Comparison of ENCODE assay signal across 27 cellular contexts in genomic region chr15:34501131-34501530, GRCh38.
"Had no signal": no experiment of that assay in that cellular context is flagged by ENCODE, and none has a peak within 500 bp of the region (broad histone marks: within the 10 kb centered on the region; RNA-seq: fewer than 3 reads in every experiment).

No MANE protein-coding gene starts in this region.

- ATAC-seq: esophagus mucosa; left ventricle myocardium superior; lower lobe of right lung; naive thymus-derived CD8-positive, alpha-beta T cell; sciatic nerve had no signal

- H3K9me3 ChIP-seq: lower lobe of right lung, prostate gland, right atrium auricular region, stomach, thyroid gland, vagina had no signal

- DNase-seq: cortex of kidney; dorsolateral prefrontal cortex; effector CD4-positive, alpha-beta T cell; hypothalamus; immature natural killer cell; left ventricle myocardium superior; lower lobe of right lung; naive thymus-derived CD8-positive, alpha-beta T cell; nephron progenitor cell; nucleus accumbens; stimulated activated CD4-positive, alpha-beta T cell treated with anti-CD3 and anti-CD28 coated beads, Interleukin-12 subunit alpha, Interleukin-12 subunit beta, amount 100 ng/mL, for 4 hours; stimulated activated CD4-positive, alpha-beta T cell treated with anti-CD3 and anti-CD28 coated beads, Interleukin-1b, Interleukin-23, amount 100 ng/mL, for 48 hours; stimulated activated CD4-positive, alpha-beta T cell treated with anti-CD3 and anti-CD28 coated beads, Interleukin-4, amount 100 ng/mL, for 1 hour; stimulated activated CD8-positive, alpha-beta memory T cell treated with anti-CD3 and anti-CD28 coated beads, Interleukin-4, amount 100 ng/mL, for 48 hours; stimulated activated naive CD4-positive, alpha-beta T cell treated with Interleukin-2 at 50 U/mL for 16 hours; stomach; thyroid gland; trophoblast cell had no signal

- H3K4me3 ChIP-seq: dorsolateral prefrontal cortex, lower lobe of right lung, prostate gland, right atrium auricular region, smooth muscle cell, stomach, thyroid gland, vagina had no signal

- H3K36me3 ChIP-seq: lower lobe of right lung, prostate gland, right atrium auricular region, stomach, thyroid gland, vagina had no signal

- H3K27me3 ChIP-seq: right atrium auricular region, thyroid gland, vagina had no signal

- H3K27ac ChIP-seq: dorsolateral prefrontal cortex, epithelial cell of prostate, lower lobe of right lung, prostate gland, right atrium auricular region, stomach, thyroid gland, vagina had no signal

- H3K4me2 ChIP-seq: smooth muscle cell had no signal

- FAIRE-seq: frontal cortex, keratinocyte had no signal

- H3K4me1 ChIP-seq: lower lobe of right lung, prostate gland had no signal
